27 cellular contexts compared by ENCODE assay signal in genomic region chr17:64225410-64225809, GRCh38.
"Had no signal": no experiment of that assay in that cellular context is flagged by ENCODE, and none has a peak within 500 bp of the region (broad histone marks: within the 10 kb centered on the region; RNA-seq: fewer than 3 reads in every experiment).

No MANE protein-coding gene starts in this region.

- H3K9me3 Mint-ChIP-seq: activated CD4-positive, alpha-beta memory T cell treated with anti-CD3 and anti-CD28 coated beads, Interleukin-2, amount 10 ng/mL, durations not matched to agents 7 days and 5 days; activated CD4-positive, alpha-beta T cell treated with anti-CD3 and anti-CD28 coated beads, Interleukin-2, amount 10 ng/mL, durations not matched to agents 7 days and 5 days; activated naive CD4-positive, alpha-beta T cell treated with anti-CD3 and anti-CD28 coated beads for 36 hours; activated naive CD8-positive, alpha-beta T cell treated with anti-CD3 and anti-CD28 coated beads, Interleukin-2, amount 50 U/mL, for 24 hours; activated T-helper 17 cell treated with anti-CD3 and anti-CD28 coated beads, Interleukin-2, amount 50 U/mL, for 72 hours; effector memory CD8-positive, alpha-beta T cell had no signal

- H3K27ac ChIP-seq: ascending aorta, esophagus muscularis mucosa, foreskin keratinocyte had no signal

- H3K27me3 Mint-ChIP-seq: activated CD4-positive, alpha-beta memory T cell treated with anti-CD3 and anti-CD28 coated beads, Interleukin-2, amount 10 ng/mL, durations not matched to agents 7 days and 5 days; activated CD4-positive, alpha-beta T cell treated with anti-CD3 and anti-CD28 coated beads, Interleukin-2, amount 10 ng/mL, durations not matched to agents 7 days and 5 days; activated naive CD4-positive, alpha-beta T cell treated with anti-CD3 and anti-CD28 coated beads, Interleukin-2, amount 50 U/mL, for 24 hours; activated naive CD8-positive, alpha-beta T cell treated with anti-CD3 and anti-CD28 coated beads for 36 hours; activated naive CD8-positive, alpha-beta T cell treated with anti-CD3 and anti-CD28 coated beads, Interleukin-2, amount 50 U/mL, for 24 hours; activated T-helper 17 cell treated with anti-CD3 and anti-CD28 coated beads, Interleukin-2, amount 50 U/mL, for 72 hours; brain; central memory CD8-positive, alpha-beta T cell; effector memory CD8-positive, alpha-beta T cell had no signal

- H3K36me3 Mint-ChIP-seq: WTC11 had no signal

- ATAC-seq: activated naive CD8-positive, alpha-beta T cell treated with anti-CD3 and anti-CD28 coated beads, Interleukin-2, amount 50 U/mL, for 24 hours; activated T-cell treated with anti-CD3 and anti-CD28 coated beads, Interleukin-2, amount 50 U/mL, for 4 hours; activated T-helper 17 cell treated with anti-CD3 and anti-CD28 coated beads, Interleukin-2, amount 50 U/mL, for 72 hours; effector memory CD8-positive, alpha-beta T cell; foreskin keratinocyte; gastrocnemius medialis; WTC11 had no signal

- H3K27me3 ChIP-seq: ascending aorta, esophagus muscularis mucosa, foreskin keratinocyte, gastrocnemius medialis had no signal

- H3K4me1 Mint-ChIP-seq: activated CD4-positive, alpha-beta memory T cell treated with anti-CD3 and anti-CD28 coated beads, Interleukin-2, amount 10 ng/mL, durations not matched to agents 7 days and 5 days; activated CD4-positive, alpha-beta T cell treated with anti-CD3 and anti-CD28 coated beads, Interleukin-2, amount 10 ng/mL, durations not matched to agents 7 days and 5 days had no signal

- H3K9me3 ChIP-seq: ascending aorta, esophagus muscularis mucosa, gastrocnemius medialis had no signal

- H3K4me3 Mint-ChIP-seq: activated CD4-positive, alpha-beta memory T cell treated with anti-CD3 and anti-CD28 coated beads, Interleukin-2, amount 10 ng/mL, durations not matched to agents 7 days and 5 days; activated CD4-positive, alpha-beta T cell treated with anti-CD3 and anti-CD28 coated beads, Interleukin-2, amount 10 ng/mL, durations not matched to agents 7 days and 5 days; activated naive CD4-positive, alpha-beta T cell treated with anti-CD3 and anti-CD28 coated beads for 36 hours; activated naive CD4-positive, alpha-beta T cell treated with anti-CD3 and anti-CD28 coated beads, Interleukin-2, amount 50 U/mL, for 24 hours; activated naive CD8-positive, alpha-beta T cell treated with anti-CD3 and anti-CD28 coated beads for 36 hours; activated naive CD8-positive, alpha-beta T cell treated with anti-CD3 and anti-CD28 coated beads, Interleukin-2, amount 50 U/mL, for 24 hours; activated T-cell treated with anti-CD3 and anti-CD28 coated beads, Interleukin-2, amount 50 U/mL, for 4 hours; activated T-helper 17 cell treated with anti-CD3 and anti-CD28 coated beads, Interleukin-2, amount 50 U/mL, for 72 hours; brain; central memory CD8-positive, alpha-beta T cell; effector memory CD8-positive, alpha-beta T cell; WTC11 had no signal

- H3K36me3 ChIP-seq: ascending aorta, esophagus muscularis mucosa, gastrocnemius medialis had no signal

- DNase-seq: activated CD4-positive, alpha-beta memory T cell treated with anti-CD3 and anti-CD28 coated beads, Interleukin-2, amount 10 ng/mL, durations not matched to agents 7 days and 5 days; activated CD4-positive, alpha-beta T cell treated with anti-CD3 and anti-CD28 coated beads for 1 hour; activated CD4-positive, alpha-beta T cell treated with anti-CD3 and anti-CD28 coated beads for 4 hours; activated CD4-positive, alpha-beta T cell treated with anti-CD3 and anti-CD28 coated beads, Interleukin-2, amount 10 ng/mL, durations not matched to agents 7 days and 5 days; activated CD4-positive, alpha-beta T cell treated with anti-CD3 and anti-CD28 coated beads, Interleukin-2, amount 50 U/mL, for 4 hours; activated effector memory CD4-positive, alpha-beta T cell treated with Interleukin-2 at 50 U/mL for 16 hours; activated gamma-delta T cell treated with Interleukin-2 at 50 U/mL for 16 hours; activated naive CD4-positive, alpha-beta T cell treated with anti-CD3 and anti-CD28 coated beads for 36 hours; activated naive CD8-positive, alpha-beta T cell treated with anti-CD3 and anti-CD28 coated beads for 36 hours; activated naive CD8-positive, alpha-beta T cell treated with anti-CD3 and anti-CD28 coated beads, Interleukin-2, amount 50 U/mL, for 24 hours; activated T-cell treated with anti-CD3 and anti-CD28 coated beads, Interleukin-2, amount 50 U/mL, for 4 hours; cortex of kidney; dermis blood vessel endothelial cell; effector CD4-positive, alpha-beta T cell; effector memory CD8-positive, alpha-beta T cell; erythroblast; foreskin keratinocyte; gastrocnemius medialis; glutamatergic neuron; T-helper 2 cell had no signal

- H3K27ac Mint-ChIP-seq: activated CD4-positive, alpha-beta memory T cell treated with anti-CD3 and anti-CD28 coated beads, Interleukin-2, amount 10 ng/mL, durations not matched to agents 7 days and 5 days; activated CD4-positive, alpha-beta T cell treated with anti-CD3 and anti-CD28 coated beads, Interleukin-2, amount 10 ng/mL, durations not matched to agents 7 days and 5 days; activated naive CD4-positive, alpha-beta T cell treated with anti-CD3 and anti-CD28 coated beads for 36 hours; activated naive CD4-positive, alpha-beta T cell treated with anti-CD3 and anti-CD28 coated beads, Interleukin-2, amount 50 U/mL, for 24 hours; activated naive CD8-positive, alpha-beta T cell treated with anti-CD3 and anti-CD28 coated beads for 36 hours; activated naive CD8-positive, alpha-beta T cell treated with anti-CD3 and anti-CD28 coated beads, Interleukin-2, amount 50 U/mL, for 24 hours; activated T-helper 17 cell treated with anti-CD3 and anti-CD28 coated beads, Interleukin-2, amount 50 U/mL, for 72 hours; effector memory CD8-positive, alpha-beta T cell; WTC11 had no signal

- H3K4me3 ChIP-seq: ascending aorta, esophagus muscularis mucosa, gastrocnemius medialis had no signal
